Comparison of ENCODE assay signal across 20 cellular contexts in genomic region chr22:38018938-38019827, GRCh38. TPM values are rescaled to one million over a fixed set of nuclear protein-coding genes. Genes with fewer than 3 reads are reported as not detected.
A peak's percentile ranks its signal among the peaks of the same experiment; 100 is the strongest.
DNase-seq lines count a peak whose midpoint lies in the region; ATAC-seq, FAIRE-seq and TF ChIP-seq lines count a peak whose summit lies in the region.
"Had no signal": no experiment of that assay in that cellular context is flagged by ENCODE, and none has a peak within 500 bp of the region (broad histone marks: within the 10 kb centered on the region; RNA-seq: fewer than 3 reads in every experiment).

No MANE protein-coding gene starts in this region.

- H4K20me1 ChIP-seq in HepG2 (ENCODE audit: insufficient read depth, low read length) = no peaks in the 10 kb centered on the region

- peaks cover 57% of the 10 kb centered on the region for H3K4me1 ChIP-seq in HepG2 (ENCODE audit: insufficient read depth, low read length)
- H3K4me1 ChIP-seq in right lobe of liver = no peaks in the 10 kb centered on the region
- H3K4me1 ChIP-seq in CD4-positive, alpha-beta memory T cell (ENCODE audit: insufficient read depth, low read length) = no peaks in the 10 kb centered on the region

- H3K27ac Mint-ChIP-seq in stimulated activated effector memory CD8-positive, alpha-beta T cell treated with anti-CD3 and anti-CD28 coated beads, Interleukin-12 subunit alpha, Interleukin-12 subunit beta, amount 100 ng/mL, for 72 hours = peak overlapping the region; percentile 58
- H3K27ac Mint-ChIP-seq in CD4-positive, alpha-beta memory T cell = peak overlapping the region in 1 of 7 donors; percentile 42
- H3K27ac Mint-ChIP-seq: CD4-positive, CD25-positive, alpha-beta regulatory T cell had no signal

- no peaks in the 10 kb centered on the region for H3K79me2 ChIP-seq in HepG2 (ENCODE audit: insufficient read depth, low read length)

- intact Hi-C loops in HepG2 (cut with micrococcal nuclease; ENCODE audit: unreplicated experiment) (no loop called here), right lobe of liver (cut with DNase I) (no loop called here)
- intact Hi-C loops in CD4-positive, alpha-beta memory T cell (cut with micrococcal nuclease) = no loop called here

- TF ChIP-seq CTCF in HepG2 (CRISPR knock-in tag; IDR thresholded peaks at IDR 0.05) (no peak), right lobe of liver (IDR thresholded peaks at IDR 0.05) (no peak)

- no TSS peak for BruUV-seq in HepG2 (replicated peaks; lab: Mats Ljungman, UMichigan)

- ATAC-seq in HepG2 (no peak), right lobe of liver (no peak), GM18861 (IDR thresholded peaks at IDR 0.05; ENCODE audit: unreplicated experiment) (no peak), HG02610 (IDR thresholded peaks at IDR 0.05; ENCODE audit: unreplicated experiment) (no peak)
- no peak for ATAC-seq in stimulated activated effector memory CD8-positive, alpha-beta T cell treated with anti-CD3 and anti-CD28 coated beads, Interleukin-12 subunit alpha, Interleukin-12 subunit beta, amount 100 ng/mL, for 72 hours

- H3K9me3 Mint-ChIP-seq in stimulated activated effector memory CD8-positive, alpha-beta T cell treated with anti-CD3 and anti-CD28 coated beads, Interleukin-12 subunit alpha, Interleukin-12 subunit beta, amount 100 ng/mL, for 72 hours = no peaks in the 10 kb centered on the region
- H3K9me3 Mint-ChIP-seq in CD4-positive, alpha-beta memory T cell = no peaks in the 10 kb centered on the region

- H3K36me3 ChIP-seq in HepG2 (replicated peaks in 1 of 2; ENCODE audit: control insufficient read depth in 1 of 2, insufficient read depth in 2 of 2, low read length in 2 of 2) = no peaks in the 10 kb centered on the region
- no peaks in the 10 kb centered on the region for H3K36me3 ChIP-seq in right lobe of liver
- H3K36me3 ChIP-seq in CD4-positive, alpha-beta memory T cell (ENCODE audit: insufficient read depth, low read length) = no peaks in the 10 kb centered on the region

- DNase-seq in HepG2 (ENCODE audit: low spot score) = no peak
- no peak for DNase-seq in right lobe of liver
- DNase-seq in globus pallidus (ENCODE audit: low spot score) = peak; percentile 70
- no peak for DNase-seq in stimulated activated effector memory CD8-positive, alpha-beta T cell treated with anti-CD3 and anti-CD28 coated beads, Interleukin-12 subunit alpha, Interleukin-12 subunit beta, amount 100 ng/mL, for 72 hours (ENCODE audit: low spot score in 2 of 2)
- DNase-seq in NCI-H187 (lab: John Stamatoyannopoulos, UW) = no peak
- DNase-seq in CD4-positive, alpha-beta memory T cell = no peak
- DNase-seq: CD4-positive, CD25-positive, alpha-beta regulatory T cell; DMS79 treated with DMSO at 0.1 percent for 48 hours; GM23248; NCI-H1436 treated with DMSO at 0.1 percent for 48 hours; NCI-H774; SIG-M5 had no signal

- POLR2A ChIA-PET in HepG2 (lab: Yijun Ruan, JAX) = no interaction called here
- POLR2A ChIA-PET in CD4-positive, alpha-beta memory T cell (lab: Charles Lee; ENCODE audit: partially characterized antibody) = no interaction called here

- H3K4me3 Mint-ChIP-seq in stimulated activated effector memory CD8-positive, alpha-beta T cell treated with anti-CD3 and anti-CD28 coated beads, Interleukin-12 subunit alpha, Interleukin-12 subunit beta, amount 100 ng/mL, for 72 hours = no peak overlapping the region
- no peak overlapping the region for H3K4me3 Mint-ChIP-seq in CD4-positive, alpha-beta memory T cell
- H3K4me3 Mint-ChIP-seq: CD4-positive, CD25-positive, alpha-beta regulatory T cell had no signal

- H3K4me1 Mint-ChIP-seq in stimulated activated effector memory CD8-positive, alpha-beta T cell treated with anti-CD3 and anti-CD28 coated beads, Interleukin-12 subunit alpha, Interleukin-12 subunit beta, amount 100 ng/mL, for 72 hours = peaks cover 14% of the 10 kb centered on the region
- H3K4me1 Mint-ChIP-seq in CD4-positive, alpha-beta memory T cell = no peaks in the 10 kb centered on the region
- H3K4me1 Mint-ChIP-seq: CD4-positive, CD25-positive, alpha-beta regulatory T cell had no signal

- TF ChIP-seq RAD21 in HepG2 (CRISPR knock-in tag; IDR thresholded peaks at IDR 0.05) = no peak

- no peaks in the 10 kb centered on the region for H3K36me3 Mint-ChIP-seq in stimulated activated effector memory CD8-positive, alpha-beta T cell treated with anti-CD3 and anti-CD28 coated beads, Interleukin-12 subunit alpha, Interleukin-12 subunit beta, amount 100 ng/mL, for 72 hours
- H3K36me3 Mint-ChIP-seq in CD4-positive, alpha-beta memory T cell = no peaks in the 10 kb centered on the region

- FAIRE-seq in HepG2 (lab: Jason Lieb, UNC) = no peak
- FAIRE-seq: A204.1, D721Med, G401.6, GM12891, HTR-8/SVneo had no signal

- H3K4me2 ChIP-seq in HepG2 (ENCODE audit: low read depth, low read length) = peak overlapping the region; percentile 66

- TF ChIP-seq EP300 in HepG2 (IDR thresholded peaks at IDR 0.05; ENCODE audit: low read depth in 2 of 2, low read length in 2 of 2) (no peak), HepG2 (CRISPR knock-in tag; IDR thresholded peaks at IDR 0.05; ENCODE audit: borderline replicate concordance) (no peak)

- in situ Hi-C loops in HepG2 (cut with HindIII; ENCODE audit: extremely low pct_ligation_motif_present, low pct_unique_long_range_greater_than_20kb) = no loop called here

- H3K27me3 ChIP-seq in HepG2 (ENCODE audit: control insufficient read depth in 1 of 2, insufficient read depth in 2 of 2, low read length in 2 of 2) = no peaks in the 10 kb centered on the region; a peak in 1 of 5 replicates
- H3K27me3 ChIP-seq in right lobe of liver = no peaks in the 10 kb centered on the region
- H3K27me3 ChIP-seq in CD4-positive, alpha-beta memory T cell (ENCODE audit: insufficient read depth, low read length) = no peaks in the 10 kb centered on the region

- H3K4me3 ChIP-seq in HepG2 (replicated peaks in 1 of 3; ENCODE audit: insufficient read depth in 1 of 3, low read depth in 2 of 3, low read length in 3 of 3) = no peak overlapping the region
- H3K4me3 ChIP-seq in right lobe of liver = no peak overlapping the region
- H3K4me3 ChIP-seq in CD4-positive, alpha-beta memory T cell (ENCODE audit: low read length in 2 of 2) = no peak overlapping the region
- H3K4me3 ChIP-seq: GM23248 had no signal

- 56% methylated on average over 13 of the region's 19 CpGs for WGBS in HepG2 (ENCODE audit: low lambda C conversion rate)
- 80% methylated on average over 7 of the region's 19 CpGs for WGBS in right lobe of liver (ENCODE audit: insufficient coverage, low coverage, low lambda C conversion rate, missing lambda C conversion rate)

- CTCF ChIA-PET in HepG2 (lab: Yijun Ruan, JAX; ENCODE audit: low intra/inter-chr PET ratio, low total read pairs) = no interaction called here
- CTCF ChIA-PET in CD4-positive, alpha-beta memory T cell (lab: Charles Lee; ENCODE audit: partially characterized antibody) = no interaction called here

- H3K9ac ChIP-seq in HepG2 (ENCODE audit: insufficient read depth, low read depth, low read length) = no peak overlapping the region
- H3K9ac ChIP-seq: GM23248 had no signal

- H2AFZ ChIP-seq in HepG2 (ENCODE audit: low read length) = no peak overlapping the region
- H2AFZ ChIP-seq: GM23248 had no signal

- no peaks in the 10 kb centered on the region; the same call in 1 of the 2 replicates for H3K9me3 ChIP-seq in HepG2 (ENCODE audit: low read length)
- no peaks in the 10 kb centered on the region for H3K9me3 ChIP-seq in right lobe of liver
- no peaks in the 10 kb centered on the region for H3K9me3 ChIP-seq in CD4-positive, alpha-beta memory T cell (ENCODE audit: control insufficient read depth in 1 of 2, low read length in 2 of 2)

- no peak overlapping the region for H3K27ac ChIP-seq in HepG2 (ENCODE audit: extremely low read length, insufficient read depth, low read length)
- H3K27ac ChIP-seq in right lobe of liver = no peak overlapping the region
- no peak overlapping the region for H3K27ac ChIP-seq in CD4-positive, alpha-beta memory T cell (ENCODE audit: low read depth, low read length)
- H3K27ac ChIP-seq: GM23248 had no signal

- TF ChIP-seq POLR2A in HepG2 (IDR thresholded peaks at IDR 0.05; ENCODE audit: insufficient read depth in 1 of 2, low read depth in 2 of 2, low read length in 2 of 2) (no peak), right lobe of liver (IDR thresholded peaks at IDR 0.05) (no peak)

- no peaks in the 10 kb centered on the region for H3K27me3 Mint-ChIP-seq in CD4-positive, alpha-beta memory T cell
- H3K27me3 Mint-ChIP-seq: CD4-positive, CD25-positive, alpha-beta regulatory T cell had no signal

RNA-seq across cellular contexts. Expression of gene SOX10, which starts 34.8 kb away (rescaled TPM):
- not detected in 2 replicates for total RNA-seq in HepG2 (2016; rRNA removed; fragmentation: Illumina TruSeq; extraction: Trizol)
- not detected in 2 replicates for total RNA-seq in HepG2 (2016; cell fraction: cytosol; rRNA removed; fragmentation: Illumina TruSeq; extraction: Trizol; ENCODE audit: low read depth)
- total RNA-seq in HepG2 (2016; cell fraction: insoluble cytoplasmic fraction; rRNA removed; fragmentation: Illumina TruSeq; extraction: Trizol) = not detected in 2 replicates
- not detected in 2 replicates for total RNA-seq in HepG2 (2016; cell fraction: membrane; rRNA removed; fragmentation: Illumina TruSeq; extraction: Trizol)
- total RNA-seq in HepG2 (2016; cell fraction: nucleus; rRNA removed; fragmentation: Illumina TruSeq; extraction: Trizol) = not detected in 2 replicates
- polyA plus RNA-seq in HepG2 (2011; rRNA removed) = not detected in 2 replicates
- not detected in 2 replicates for polyA plus RNA-seq in HepG2 (2011; cell fraction: cytosol; rRNA removed)
- polyA plus RNA-seq in HepG2 (2011; cell fraction: nucleus; rRNA removed) = not detected in 2 replicates
- polyA plus RNA-seq in HepG2 (2012) = 0.04 TPM in 1 of 2 replicates, not detected in the other
- polyA plus RNA-seq in HepG2 (2016; cell fraction: cytosol; fragmentation: Illumina TruSeq; extraction: Trizol; ENCODE audit: low read depth) = not detected in 2 replicates
- polyA plus RNA-seq in HepG2 (2016; cell fraction: insoluble cytoplasmic fraction; fragmentation: Illumina TruSeq; extraction: Trizol; ENCODE audit: low read depth) = not detected in 2 replicates
- polyA plus RNA-seq in HepG2 (2016; cell fraction: membrane; fragmentation: Illumina TruSeq; extraction: Trizol; ENCODE audit: low read depth) = not detected in 2 replicates
- not detected in 2 replicates for polyA plus RNA-seq in HepG2 (2016; cell fraction: nucleus; fragmentation: Illumina TruSeq; extraction: Trizol; ENCODE audit: insufficient read depth, low read depth)
- not detected in 2 replicates for polyA minus RNA-seq in HepG2 (2011; rRNA and poly(A)+ RNA removed; ENCODE audit: low replicate concordance)
- not detected in 2 replicates for polyA minus RNA-seq in HepG2 (2011; cell fraction: cytosol; rRNA and poly(A)+ RNA removed)
- polyA minus RNA-seq in HepG2 (2011; cell fraction: nucleus; rRNA and poly(A)+ RNA removed) = not detected in 2 replicates
- total RNA-seq in right lobe of liver = under 1 TPM in 2 of 6 experiments, not detected in 4; 0.24 to 0.29 TPM
- not detected for total RNA-seq in CD4-positive, alpha-beta memory T cell
- not detected for polyA plus RNA-seq in CD4-positive, alpha-beta memory T cell
- total RNA-seq: CD4-positive, CD25-positive, alpha-beta regulatory T cell; GM23248; NCI-H460 had no signal
- polyA plus RNA-seq: CD4-positive, CD25-positive, alpha-beta regulatory T cell; GM23248 had no signal

RNA-seq across cellular contexts. Expression of gene PICK1, which starts 38.0 kb away (rescaled TPM):
- 16.0 and 19.3 TPM in 2 replicates for total RNA-seq in HepG2 (2016; rRNA removed; fragmentation: Illumina TruSeq; extraction: Trizol)
- total RNA-seq in HepG2 (2016; cell fraction: cytosol; rRNA removed; fragmentation: Illumina TruSeq; extraction: Trizol; ENCODE audit: low read depth) = 5.2 and 7.0 TPM in 2 replicates
- total RNA-seq in HepG2 (2016; cell fraction: insoluble cytoplasmic fraction; rRNA removed; fragmentation: Illumina TruSeq; extraction: Trizol) = 12.5 and 21.2 TPM in 2 replicates
- 5.1 and 6.4 TPM in 2 replicates for total RNA-seq in HepG2 (2016; cell fraction: membrane; rRNA removed; fragmentation: Illumina TruSeq; extraction: Trizol)
- total RNA-seq in HepG2 (2016; cell fraction: nucleus; rRNA removed; fragmentation: Illumina TruSeq; extraction: Trizol) = 23.0 and 24.4 TPM in 2 replicates
- polyA plus RNA-seq in HepG2 (2011; rRNA removed) = 25.3 and 28.9 TPM in 2 replicates
- polyA plus RNA-seq in HepG2 (2011; cell fraction: cytosol; rRNA removed) = 16.7 and 22.6 TPM in 2 replicates
- 156 and 186 TPM in 2 replicates for polyA plus RNA-seq in HepG2 (2011; cell fraction: nucleus; rRNA removed)
- 11.1 and 11.5 TPM in 2 replicates for polyA plus RNA-seq in HepG2 (2012)
- 1.6 and 2.0 TPM in 2 replicates for polyA plus RNA-seq in HepG2 (2016; cell fraction: cytosol; fragmentation: Illumina TruSeq; extraction: Trizol; ENCODE audit: low read depth)
- 13.6 and 16.4 TPM in 2 replicates for polyA plus RNA-seq in HepG2 (2016; cell fraction: insoluble cytoplasmic fraction; fragmentation: Illumina TruSeq; extraction: Trizol; ENCODE audit: low read depth)
- polyA plus RNA-seq in HepG2 (2016; cell fraction: membrane; fragmentation: Illumina TruSeq; extraction: Trizol; ENCODE audit: low read depth) = 2.3 and 3.1 TPM in 2 replicates
- polyA plus RNA-seq in HepG2 (2016; cell fraction: nucleus; fragmentation: Illumina TruSeq; extraction: Trizol; ENCODE audit: insufficient read depth, low read depth) = 45.3 and 47.7 TPM in 2 replicates
- polyA minus RNA-seq in HepG2 (2011; rRNA and poly(A)+ RNA removed; ENCODE audit: low replicate concordance) = 19.1 and 21.9 TPM in 2 replicates
- 5.4 and 6.4 TPM in 2 replicates for polyA minus RNA-seq in HepG2 (2011; cell fraction: cytosol; rRNA and poly(A)+ RNA removed)
- polyA minus RNA-seq in HepG2 (2011; cell fraction: nucleus; rRNA and poly(A)+ RNA removed) = 26.1 and 32.8 TPM in 2 replicates
- total RNA-seq in right lobe of liver = 10 to 100 TPM; 13.0 to 26.4 (median 20.3) TPM
- 10 to 100 TPM; 25.5 to 28.0 TPM for total RNA-seq in CD4-positive, alpha-beta memory T cell
- 10 to 100 TPM in 1 of 2 donors, 1 to 10 TPM in 1; 6.5 to 10.2 TPM for polyA plus RNA-seq in CD4-positive, alpha-beta memory T cell
